In the genomic region with DNA sequence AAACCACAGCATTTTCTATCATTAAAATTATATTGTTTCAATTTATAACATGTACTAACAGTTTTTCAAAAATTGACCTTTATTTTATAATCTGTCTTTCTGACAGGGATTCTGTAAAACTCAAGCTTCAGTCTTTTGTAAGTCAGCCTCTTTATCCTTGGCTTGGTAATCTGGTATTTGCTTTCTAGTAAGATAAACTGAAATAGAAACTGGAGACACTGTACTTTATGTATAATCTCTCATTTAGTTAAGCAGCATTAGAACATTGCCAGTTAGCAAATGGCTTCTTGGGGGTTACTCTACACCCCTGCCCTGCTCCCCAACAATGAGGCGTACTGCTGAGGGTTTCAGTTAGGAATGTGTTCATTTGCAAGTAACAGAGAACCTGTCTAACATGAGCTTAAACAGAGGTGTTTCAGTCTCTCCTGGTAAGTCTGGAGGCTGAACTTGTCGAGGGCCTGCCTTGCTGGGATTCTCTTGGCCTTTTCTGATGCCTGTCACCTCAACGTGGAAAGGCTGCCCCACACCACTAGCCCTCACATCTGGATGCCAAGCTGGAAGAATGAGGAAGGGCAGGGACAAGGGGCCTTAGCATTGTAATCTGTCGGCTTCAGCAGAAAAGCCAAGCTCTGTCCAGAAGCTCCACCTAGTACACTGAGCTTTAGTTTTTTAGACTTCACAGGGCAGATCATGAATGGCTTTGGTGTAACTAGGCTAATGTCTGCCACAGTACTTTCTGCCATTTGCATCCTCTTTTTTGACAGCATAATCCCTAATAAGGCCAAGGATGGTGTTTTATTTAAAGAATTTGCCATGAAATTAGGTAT, we compare ENCODE assay signal across 1 cellular context.
TF ChIP-seq lines count a peak whose summit lies in the region.

No MANE protein-coding gene starts in this region.

TF ChIP-seq in WTC11, 78 proteins besides CTCF, POLR2A, EP300 and RAD21:
- no peak for TF ChIP-seq ZNF396 (CRISPR knock-in tag; IDR thresholded peaks at IDR 0.05; ENCODE audit: borderline replicate concordance)
- no peak for TF ChIP-seq MXD4 (CRISPR knock-in tag; IDR thresholded peaks at IDR 0.05; ENCODE audit: borderline replicate concordance)
- no peak for TF ChIP-seq ZNF671 (CRISPR knock-in tag; IDR thresholded peaks at IDR 0.05)
- no peak for TF ChIP-seq SMAD3 (CRISPR knock-in tag; IDR thresholded peaks at IDR 0.05; ENCODE audit: borderline replicate concordance)
- TF ChIP-seq, protein P1, sequence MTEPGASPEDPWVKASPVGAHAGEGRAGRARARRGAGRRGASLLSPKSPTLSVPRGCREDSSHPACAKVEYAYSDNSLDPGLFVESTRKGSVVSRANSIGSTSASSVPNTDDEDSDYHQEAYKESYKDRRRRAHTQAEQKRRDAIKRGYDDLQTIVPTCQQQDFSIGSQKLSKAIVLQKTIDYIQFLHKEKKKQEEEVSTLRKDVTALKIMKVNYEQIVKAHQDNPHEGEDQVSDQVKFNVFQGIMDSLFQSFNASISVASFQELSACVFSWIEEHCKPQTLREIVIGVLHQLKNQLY (CRISPR knock-in tag; IDR thresholded peaks at IDR 0.05): no peak
- TF ChIP-seq, protein P2, sequence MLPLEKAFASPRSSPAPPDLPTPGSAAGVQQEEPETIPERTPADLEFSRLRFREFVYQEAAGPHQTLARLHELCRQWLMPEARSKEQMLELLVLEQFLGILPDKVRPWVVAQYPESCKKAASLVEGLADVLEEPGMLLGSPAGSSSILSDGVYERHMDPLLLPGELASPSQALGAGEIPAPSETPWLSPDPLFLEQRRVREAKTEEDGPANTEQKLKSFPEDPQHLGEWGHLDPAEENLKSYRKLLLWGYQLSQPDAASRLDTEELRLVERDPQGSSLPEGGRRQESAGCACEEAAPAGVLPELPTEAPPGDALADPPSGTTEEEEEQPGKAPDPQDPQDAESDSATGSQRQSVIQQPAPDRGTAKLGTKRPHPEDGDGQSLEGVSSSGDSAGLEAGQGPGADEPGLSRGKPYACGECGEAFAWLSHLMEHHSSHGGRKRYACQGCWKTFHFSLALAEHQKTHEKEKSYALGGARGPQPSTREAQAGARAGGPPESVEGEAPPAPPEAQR (CRISPR knock-in tag; IDR thresholded peaks at IDR 0.05): no peak
- no peak for TF ChIP-seq GTF2I (CRISPR knock-in tag; conservative IDR thresholded peaks at IDR 0.05)
- TF ChIP-seq GABPB1 (CRISPR knock-in tag; IDR thresholded peaks at IDR 0.05): no peak
- TF ChIP-seq SOX15 (CRISPR knock-in tag; IDR thresholded peaks at IDR 0.05): no peak
- TF ChIP-seq, protein P3, sequence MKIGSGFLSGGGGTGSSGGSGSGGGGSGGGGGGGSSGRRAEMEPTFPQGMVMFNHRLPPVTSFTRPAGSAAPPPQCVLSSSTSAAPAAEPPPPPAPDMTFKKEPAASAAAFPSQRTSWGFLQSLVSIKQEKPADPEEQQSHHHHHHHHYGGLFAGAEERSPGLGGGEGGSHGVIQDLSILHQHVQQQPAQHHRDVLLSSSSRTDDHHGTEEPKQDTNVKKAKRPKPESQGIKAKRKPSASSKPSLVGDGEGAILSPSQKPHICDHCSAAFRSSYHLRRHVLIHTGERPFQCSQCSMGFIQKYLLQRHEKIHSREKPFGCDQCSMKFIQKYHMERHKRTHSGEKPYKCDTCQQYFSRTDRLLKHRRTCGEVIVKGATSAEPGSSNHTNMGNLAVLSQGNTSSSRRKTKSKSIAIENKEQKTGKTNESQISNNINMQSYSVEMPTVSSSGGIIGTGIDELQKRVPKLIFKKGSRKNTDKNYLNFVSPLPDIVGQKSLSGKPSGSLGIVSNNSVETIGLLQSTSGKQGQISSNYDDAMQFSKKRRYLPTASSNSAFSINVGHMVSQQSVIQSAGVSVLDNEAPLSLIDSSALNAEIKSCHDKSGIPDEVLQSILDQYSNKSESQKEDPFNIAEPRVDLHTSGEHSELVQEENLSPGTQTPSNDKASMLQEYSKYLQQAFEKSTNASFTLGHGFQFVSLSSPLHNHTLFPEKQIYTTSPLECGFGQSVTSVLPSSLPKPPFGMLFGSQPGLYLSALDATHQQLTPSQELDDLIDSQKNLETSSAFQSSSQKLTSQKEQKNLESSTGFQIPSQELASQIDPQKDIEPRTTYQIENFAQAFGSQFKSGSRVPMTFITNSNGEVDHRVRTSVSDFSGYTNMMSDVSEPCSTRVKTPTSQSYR (CRISPR knock-in tag; IDR thresholded peaks at IDR 0.05): no peak
- no peak for TF ChIP-seq TCF7 (CRISPR knock-in tag; IDR thresholded peaks at IDR 0.05; ENCODE audit: low read depth)
- TF ChIP-seq, protein P4, sequence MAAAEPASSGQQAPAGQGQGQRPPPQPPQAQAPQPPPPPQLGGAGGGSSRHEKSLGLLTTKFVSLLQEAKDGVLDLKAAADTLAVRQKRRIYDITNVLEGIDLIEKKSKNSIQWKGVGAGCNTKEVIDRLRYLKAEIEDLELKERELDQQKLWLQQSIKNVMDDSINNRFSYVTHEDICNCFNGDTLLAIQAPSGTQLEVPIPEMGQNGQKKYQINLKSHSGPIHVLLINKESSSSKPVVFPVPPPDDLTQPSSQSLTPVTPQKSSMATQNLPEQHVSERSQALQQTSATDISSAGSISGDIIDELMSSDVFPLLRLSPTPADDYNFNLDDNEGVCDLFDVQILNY (CRISPR knock-in tag; IDR thresholded peaks at IDR 0.05): no peak
- TF ChIP-seq ZNF138 (CRISPR knock-in tag; conservative IDR thresholded peaks at IDR 0.05): no peak
- TF ChIP-seq, protein P5, sequence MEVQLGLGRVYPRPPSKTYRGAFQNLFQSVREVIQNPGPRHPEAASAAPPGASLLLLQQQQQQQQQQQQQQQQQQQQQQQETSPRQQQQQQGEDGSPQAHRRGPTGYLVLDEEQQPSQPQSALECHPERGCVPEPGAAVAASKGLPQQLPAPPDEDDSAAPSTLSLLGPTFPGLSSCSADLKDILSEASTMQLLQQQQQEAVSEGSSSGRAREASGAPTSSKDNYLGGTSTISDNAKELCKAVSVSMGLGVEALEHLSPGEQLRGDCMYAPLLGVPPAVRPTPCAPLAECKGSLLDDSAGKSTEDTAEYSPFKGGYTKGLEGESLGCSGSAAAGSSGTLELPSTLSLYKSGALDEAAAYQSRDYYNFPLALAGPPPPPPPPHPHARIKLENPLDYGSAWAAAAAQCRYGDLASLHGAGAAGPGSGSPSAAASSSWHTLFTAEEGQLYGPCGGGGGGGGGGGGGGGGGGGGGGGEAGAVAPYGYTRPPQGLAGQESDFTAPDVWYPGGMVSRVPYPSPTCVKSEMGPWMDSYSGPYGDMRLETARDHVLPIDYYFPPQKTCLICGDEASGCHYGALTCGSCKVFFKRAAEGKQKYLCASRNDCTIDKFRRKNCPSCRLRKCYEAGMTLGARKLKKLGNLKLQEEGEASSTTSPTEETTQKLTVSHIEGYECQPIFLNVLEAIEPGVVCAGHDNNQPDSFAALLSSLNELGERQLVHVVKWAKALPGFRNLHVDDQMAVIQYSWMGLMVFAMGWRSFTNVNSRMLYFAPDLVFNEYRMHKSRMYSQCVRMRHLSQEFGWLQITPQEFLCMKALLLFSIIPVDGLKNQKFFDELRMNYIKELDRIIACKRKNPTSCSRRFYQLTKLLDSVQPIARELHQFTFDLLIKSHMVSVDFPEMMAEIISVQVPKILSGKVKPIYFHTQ (CRISPR knock-in tag; IDR thresholded peaks at IDR 0.05): no peak
- TF ChIP-seq, protein P6, sequence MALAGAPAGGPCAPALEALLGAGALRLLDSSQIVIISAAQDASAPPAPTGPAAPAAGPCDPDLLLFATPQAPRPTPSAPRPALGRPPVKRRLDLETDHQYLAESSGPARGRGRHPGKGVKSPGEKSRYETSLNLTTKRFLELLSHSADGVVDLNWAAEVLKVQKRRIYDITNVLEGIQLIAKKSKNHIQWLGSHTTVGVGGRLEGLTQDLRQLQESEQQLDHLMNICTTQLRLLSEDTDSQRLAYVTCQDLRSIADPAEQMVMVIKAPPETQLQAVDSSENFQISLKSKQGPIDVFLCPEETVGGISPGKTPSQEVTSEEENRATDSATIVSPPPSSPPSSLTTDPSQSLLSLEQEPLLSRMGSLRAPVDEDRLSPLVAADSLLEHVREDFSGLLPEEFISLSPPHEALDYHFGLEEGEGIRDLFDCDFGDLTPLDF (CRISPR knock-in tag; IDR thresholded peaks at IDR 0.05): no peak
- TF ChIP-seq, protein P7, sequence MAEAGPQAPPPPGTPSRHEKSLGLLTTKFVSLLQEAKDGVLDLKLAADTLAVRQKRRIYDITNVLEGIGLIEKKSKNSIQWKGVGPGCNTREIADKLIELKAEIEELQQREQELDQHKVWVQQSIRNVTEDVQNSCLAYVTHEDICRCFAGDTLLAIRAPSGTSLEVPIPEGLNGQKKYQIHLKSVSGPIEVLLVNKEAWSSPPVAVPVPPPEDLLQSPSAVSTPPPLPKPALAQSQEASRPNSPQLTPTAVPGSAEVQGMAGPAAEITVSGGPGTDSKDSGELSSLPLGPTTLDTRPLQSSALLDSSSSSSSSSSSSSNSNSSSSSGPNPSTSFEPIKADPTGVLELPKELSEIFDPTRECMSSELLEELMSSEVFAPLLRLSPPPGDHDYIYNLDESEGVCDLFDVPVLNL (CRISPR knock-in tag; IDR thresholded peaks at IDR 0.05; ENCODE audit: borderline replicate concordance, low read depth): no peak
- TF ChIP-seq CREM (CRISPR knock-in tag; IDR thresholded peaks at IDR 0.05): no peak
- TF ChIP-seq NFATC4 (CRISPR knock-in tag; IDR thresholded peaks at IDR 0.05): no peak
- TF ChIP-seq, protein P8, sequence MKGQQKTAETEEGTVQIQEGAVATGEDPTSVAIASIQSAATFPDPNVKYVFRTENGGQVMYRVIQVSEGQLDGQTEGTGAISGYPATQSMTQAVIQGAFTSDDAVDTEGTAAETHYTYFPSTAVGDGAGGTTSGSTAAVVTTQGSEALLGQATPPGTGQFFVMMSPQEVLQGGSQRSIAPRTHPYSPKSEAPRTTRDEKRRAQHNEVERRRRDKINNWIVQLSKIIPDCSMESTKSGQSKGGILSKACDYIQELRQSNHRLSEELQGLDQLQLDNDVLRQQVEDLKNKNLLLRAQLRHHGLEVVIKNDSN (CRISPR knock-in tag; IDR thresholded peaks at IDR 0.05): no peak
TF ChIP-seq in WTC11: peak in this region for 0.
